24 cellular contexts compared by ENCODE assay signal in the genomic region with DNA sequence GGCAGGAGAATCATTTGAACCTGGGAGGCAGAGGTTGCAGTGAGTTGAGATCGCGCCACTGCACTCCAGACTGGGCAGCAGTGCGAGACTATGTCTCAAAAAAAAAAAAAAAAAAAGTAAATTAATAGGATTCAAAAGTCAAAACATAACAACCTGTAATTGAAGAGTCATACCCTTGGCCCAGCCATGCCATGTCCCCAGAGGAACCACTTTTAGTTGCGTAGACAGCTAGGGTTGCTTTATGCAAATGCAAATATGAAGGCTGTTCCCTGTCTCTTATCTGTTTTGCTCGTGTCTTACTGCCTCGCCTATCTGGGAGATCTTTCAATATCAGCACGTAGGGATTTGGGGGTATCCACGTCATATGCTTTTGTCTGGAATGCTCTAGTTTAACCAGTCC.
DNase-seq lines count a peak whose midpoint lies in the region; ATAC-seq, FAIRE-seq and TF ChIP-seq lines count a peak whose summit lies in the region.
"Had no signal": no experiment of that assay in that cellular context is flagged by ENCODE, and none has a peak within 500 bp of the region (broad histone marks: within the 10 kb centered on the region; RNA-seq: fewer than 3 reads in every experiment).

No MANE protein-coding gene starts in this region.

- no peak for ATAC-seq in HepG2
- peak; percentile 64 for ATAC-seq in memory B cell (ENCODE audit: low read depth)
- ATAC-seq in upper lobe of right lung, result no peak
- no peak for ATAC-seq in GM18870 (IDR thresholded peaks at IDR 0.05; ENCODE audit: unreplicated experiment)
- ATAC-seq: A549, GM12878, GM23338, HCT116 had no signal

- H3K4me3 Mint-ChIP-seq in memory B cell (no peak overlapping the region), progenitor cell of endocrine pancreas (ENCODE audit: low read depth) (no peak overlapping the region)
- H3K4me3 Mint-ChIP-seq: CD14-positive monocyte; CD4-positive, alpha-beta T cell; CD8-positive, alpha-beta memory T cell; GM23338; H9 had no signal

- no TSS peak for BruUV-seq in HepG2 (replicated peaks; lab: Mats Ljungman, UMichigan)

- in situ Hi-C loops in HepG2 (cut with HindIII; ENCODE audit: extremely low pct_ligation_motif_present, low pct_unique_long_range_greater_than_20kb), result no loop called here

- no peaks in the 10 kb centered on the region for H3K9me3 Mint-ChIP-seq in memory B cell
- peaks cover 3% of the 10 kb centered on the region for H3K9me3 Mint-ChIP-seq in progenitor cell of endocrine pancreas (ENCODE audit: low read depth)
- H3K9me3 Mint-ChIP-seq: CD4-positive, alpha-beta T cell; CD8-positive, alpha-beta memory T cell; GM23338; H9 had no signal

- POLR2A ChIA-PET in HepG2 (lab: Yijun Ruan, JAX), result no interaction called here

- no peaks in the 10 kb centered on the region for H3K79me2 ChIP-seq in HepG2 (ENCODE audit: insufficient read depth, low read length)

- TF ChIP-seq CTCF in liver (IDR thresholded peaks at IDR 0.05; ENCODE audit: low read depth, low read length, missing input control), result no peak
- no peak for TF ChIP-seq CTCF in HepG2 (CRISPR knock-in tag; IDR thresholded peaks at IDR 0.05)
- no peak for TF ChIP-seq CTCF in upper lobe of right lung (IDR thresholded peaks at IDR 0.05)
- TF ChIP-seq CTCF in progenitor cell of endocrine pancreas (IDR thresholded peaks at IDR 0.05; ENCODE audit: unreplicated experiment), result no peak

- CTCF ChIA-PET in HepG2 (lab: Yijun Ruan, JAX; ENCODE audit: low intra/inter-chr PET ratio, low total read pairs), result no interaction called here

- no peaks in the 10 kb centered on the region for H4K20me1 ChIP-seq in HepG2 (ENCODE audit: insufficient read depth, low read length)

- no peaks in the 10 kb centered on the region for H3K36me3 ChIP-seq in liver (ENCODE audit: control insufficient read depth in 4 of 4, insufficient read depth in 3 of 4, low read depth in 1 of 4, low read length in 3 of 4)
- no peaks in the 10 kb centered on the region for H3K36me3 ChIP-seq in HepG2 (replicated peaks in 1 of 2; ENCODE audit: control insufficient read depth in 1 of 2, insufficient read depth in 2 of 2, low read length in 2 of 2)
- no peaks in the 10 kb centered on the region for H3K36me3 ChIP-seq in upper lobe of right lung
- H3K36me3 ChIP-seq: BE2C had no signal

- FAIRE-seq in HepG2 (lab: Jason Lieb, UNC), result no peak
- FAIRE-seq: A549, D721Med, GM12878 had no signal

- TF ChIP-seq POLR2A in HepG2 (IDR thresholded peaks at IDR 0.05; ENCODE audit: insufficient read depth in 1 of 2, low read depth in 2 of 2, low read length in 2 of 2), result no peak

- no peaks in the 10 kb centered on the region for H3K27me3 Mint-ChIP-seq in memory B cell
- H3K27me3 Mint-ChIP-seq in progenitor cell of endocrine pancreas, result peaks cover 40% of the 10 kb centered on the region
- H3K27me3 Mint-ChIP-seq: CD4-positive, alpha-beta T cell; CD8-positive, alpha-beta memory T cell had no signal

- H3K4me1 Mint-ChIP-seq in memory B cell, result peaks cover 19% of the 10 kb centered on the region
- peaks cover 8% of the 10 kb centered on the region for H3K4me1 Mint-ChIP-seq in progenitor cell of endocrine pancreas (ENCODE audit: low read depth)
- H3K4me1 Mint-ChIP-seq: GM23338 had no signal

- no peaks in the 10 kb centered on the region for H3K27me3 ChIP-seq in liver (ENCODE audit: control insufficient read depth in 4 of 4, insufficient read depth in 4 of 4, low read length in 3 of 4)
- no peaks in the 10 kb centered on the region for H3K27me3 ChIP-seq in HepG2 (ENCODE audit: control insufficient read depth in 1 of 2, insufficient read depth in 2 of 2, low read length in 2 of 2)
- H3K27me3 ChIP-seq in upper lobe of right lung, result no peaks in the 10 kb centered on the region
- H3K27me3 ChIP-seq: BE2C; BLaER1 treated with 17β-estradiol and CSF1 and Interleukin-3, amounts not matched to agents 10 nM and 100 nM had no signal

- intact Hi-C loops in HepG2 (cut with micrococcal nuclease; ENCODE audit: unreplicated experiment), result no loop called here
- intact Hi-C loops in upper lobe of right lung (cut with DNase I), result no loop called here

- H3K27ac Mint-ChIP-seq in memory B cell (peak overlapping the region; percentile 68), progenitor cell of endocrine pancreas (no peak overlapping the region)
- H3K27ac Mint-ChIP-seq: CD4-positive, alpha-beta T cell; GM23338; H9 had no signal

- H3K9ac ChIP-seq in liver (ENCODE audit: low read depth in 1 of 2, low read length in 2 of 2), result no peak overlapping the region
- H3K9ac ChIP-seq in HepG2 (ENCODE audit: insufficient read depth, low read depth, low read length), result no peak overlapping the region
- H3K9ac ChIP-seq: BLaER1 treated with 17β-estradiol and CSF1 and Interleukin-3, amounts not matched to agents 10 nM and 100 nM had no signal

- peaks cover 16 to 68% (median 32%) of the 10 kb centered on the region in 4 donors for H3K4me1 ChIP-seq in liver (ENCODE audit: control insufficient read depth in 4 of 4, insufficient read depth in 4 of 4, low read length in 3 of 4)
- peaks cover 28% of the 10 kb centered on the region for H3K4me1 ChIP-seq in HepG2 (ENCODE audit: insufficient read depth, low read length)
- H3K4me1 ChIP-seq in upper lobe of right lung, result no peaks in the 10 kb centered on the region
- H3K4me1 ChIP-seq: BE2C had no signal

- 81% methylated on average over 8 of the region's 8 CpGs for WGBS in liver
- 70% methylated on average over 8 of the region's 8 CpGs for whole genome bisulfite sequencing in HepG2 (ENCODE audit: low lambda C conversion rate)

- no peak for TF ChIP-seq RAD21 in liver (IDR thresholded peaks at IDR 0.05)
- no peak for TF ChIP-seq RAD21 in HepG2 (CRISPR knock-in tag; IDR thresholded peaks at IDR 0.05)

- H3K27ac ChIP-seq in liver (ENCODE audit: low read depth in 1 of 2, low read length in 2 of 2) (peak overlapping the region; percentile 40), HepG2 (ENCODE audit: extremely low read length, insufficient read depth, low read length) (no peak overlapping the region), upper lobe of right lung (no peak overlapping the region)
- H3K27ac ChIP-seq: A549; BLaER1 treated with 17β-estradiol and CSF1 and Interleukin-3, amounts not matched to agents 10 nM and 100 nM had no signal

- H3K36me3 Mint-ChIP-seq in memory B cell (peaks cover 16% of the 10 kb centered on the region), progenitor cell of endocrine pancreas (ENCODE audit: insufficient read depth) (no peaks in the 10 kb centered on the region)

- H3K9me3 ChIP-seq in liver (ENCODE audit: control insufficient read depth in 4 of 4, low read length in 3 of 4) (no peaks in the 10 kb centered on the region), HepG2 (ENCODE audit: low read length) (no peaks in the 10 kb centered on the region), upper lobe of right lung (no peaks in the 10 kb centered on the region)
- H3K9me3 ChIP-seq: BE2C had no signal

- no peak overlapping the region for H2AFZ ChIP-seq in HepG2 (ENCODE audit: low read length)
- H2AFZ ChIP-seq: GM23338 had no signal

- H3K4me3 ChIP-seq in liver (ENCODE audit: low read depth in 1 of 3, low read length in 3 of 3) (no peak overlapping the region), HepG2 (replicated peaks in 1 of 3; ENCODE audit: insufficient read depth in 1 of 3, low read depth in 2 of 3, low read length in 3 of 3) (no peak overlapping the region), upper lobe of right lung (no peak overlapping the region)
- H3K4me3 ChIP-seq: A549; BLaER1 treated with 17β-estradiol and CSF1 and Interleukin-3, amounts not matched to agents 10 nM and 100 nM; GM12878; GM23338 had no signal

- TF ChIP-seq EP300 in HepG2 (IDR thresholded peaks at IDR 0.05; ENCODE audit: low read depth in 2 of 2, low read length in 2 of 2) (no peak), HepG2 (CRISPR knock-in tag; IDR thresholded peaks at IDR 0.05; ENCODE audit: borderline replicate concordance) (no peak)

- H3K4me2 ChIP-seq in HepG2 (ENCODE audit: low read depth, low read length), result no peak overlapping the region
- H3K4me2 ChIP-seq: A549; BLaER1 treated with 17β-estradiol and CSF1 and Interleukin-3, amounts not matched to agents 10 nM and 100 nM; GM23338 had no signal

- DNase-seq in HepG2 (ENCODE audit: low spot score) (no peak), memory B cell (ENCODE audit: low spot score in 2 of 2) (no peak), upper lobe of right lung (peak; percentile 10), progenitor cell of endocrine pancreas (ENCODE audit: low spot score, unreplicated experiment) (no peak)
- DNase-seq: 8988T; ACHN; AML-193; BE2C; CD4-positive, alpha-beta T cell; CD8-positive, alpha-beta memory T cell; DMS 273 treated with DMSO at 0.1 percent for 48 hours; DMS79; EL; GDM1; H9 had no signal

TF ChIP-seq in liver, 16 proteins besides CTCF, POLR2A, EP300 and RAD21:
- TF ChIP-seq FOXA2 (IDR thresholded peaks at IDR 0.05) (no peak), HNF4A (conservative IDR thresholded peaks at IDR 0.05) (no peak), RXRA (IDR thresholded peaks at IDR 0.05) (no peak), EGR1 (IDR thresholded peaks at IDR 0.05; ENCODE audit: low read depth in 2 of 2) (no peak)
- TF ChIP-seq, protein P1, sequence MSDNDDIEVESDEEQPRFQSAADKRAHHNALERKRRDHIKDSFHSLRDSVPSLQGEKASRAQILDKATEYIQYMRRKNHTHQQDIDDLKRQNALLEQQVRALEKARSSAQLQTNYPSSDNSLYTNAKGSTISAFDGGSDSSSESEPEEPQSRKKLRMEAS (IDR thresholded peaks at IDR 0.05), result no peak

TF ChIP-seq in HepG2, 621 proteins besides CTCF, POLR2A, EP300 and RAD21 (continues in another document):
- no peak for TF ChIP-seq ZNF746 (CRISPR knock-in tag; IDR thresholded peaks at IDR 0.05)
- TF ChIP-seq KMT2B (CRISPR knock-in tag; IDR thresholded peaks at IDR 0.05), result no peak
- TF ChIP-seq ZNF589 (CRISPR knock-in tag; conservative IDR thresholded peaks at IDR 0.05), result no peak

Comparison
In these comparisons a context has a peak if more than half of its experiments do, and no peak if none do; other contexts are left out.
1. H3K27ac ChIP-seq: peak in liver (2 of 2); none in HepG2 (single experiment) and upper lobe of right lung (single experiment).